14 cellular contexts compared by ENCODE assay signal in genomic region chr16:4618645-4619418, GRCh38. TPM values are rescaled to one million over a fixed set of nuclear protein-coding genes. Genes with fewer than 3 reads are reported as not detected.
DNase-seq lines count a peak whose midpoint lies in the region; ATAC-seq and TF ChIP-seq lines count a peak whose summit lies in the region.
"Had no signal": no experiment of that assay in that cellular context is flagged by ENCODE, and none has a peak within 500 bp of the region (broad histone marks: within the 10 kb centered on the region; RNA-seq: fewer than 3 reads in every experiment).

No MANE protein-coding gene starts in this region.

- ATAC-seq in activated CD8-positive, alpha-beta T cell treated with anti-CD3 and anti-CD28 coated beads, Interleukin-2, amount 10 ng/mL, durations not matched to agents 7 days and 5 days: no peak
- ATAC-seq in GM19328 (IDR thresholded peaks at IDR 0.05; ENCODE audit: unreplicated experiment): no peak

- H3K4me1 Mint-ChIP-seq in activated CD8-positive, alpha-beta T cell treated with anti-CD3 and anti-CD28 coated beads, Interleukin-2, amount 10 ng/mL, durations not matched to agents 7 days and 5 days (ENCODE audit: low read depth): peaks cover 46% of the 10 kb centered on the region
- peaks cover 23% of the 10 kb centered on the region for H3K4me1 Mint-ChIP-seq in mesothelial cell of epicardium

- no peak overlapping the region for H3K4me3 ChIP-seq in testis
- H3K4me3 ChIP-seq: GM23248 had no signal

- CTCF ChIA-PET in activated CD8-positive, alpha-beta T cell treated with anti-CD3 and anti-CD28 coated beads, Interleukin-2, amount 10 ng/mL, durations not matched to agents 7 days and 5 days (lab: Charles Lee): interaction anchor here (1.0 to 1.2 kb wide), 2 partner anchors 113 to 141 kb away, joined by 3 to 4 read pairs; no protein-coding TSS in a partner anchor

- peak overlapping the region; percentile 3; the same call in 1 of the 2 replicates for H3K27ac ChIP-seq in C4-2B
- no peak overlapping the region for H3K27ac ChIP-seq in testis
- H3K27ac ChIP-seq: GM23248 had no signal

- H3K36me3 Mint-ChIP-seq in activated CD8-positive, alpha-beta T cell treated with anti-CD3 and anti-CD28 coated beads, Interleukin-2, amount 10 ng/mL, durations not matched to agents 7 days and 5 days (ENCODE audit: low read depth): no peaks in the 10 kb centered on the region
- H3K36me3 Mint-ChIP-seq in mesothelial cell of epicardium: peaks cover 2% of the 10 kb centered on the region

- H3K27me3 Mint-ChIP-seq in activated CD8-positive, alpha-beta T cell treated with anti-CD3 and anti-CD28 coated beads, Interleukin-2, amount 10 ng/mL, durations not matched to agents 7 days and 5 days (ENCODE audit: low read depth): no peaks in the 10 kb centered on the region
- no peaks in the 10 kb centered on the region for H3K27me3 Mint-ChIP-seq in mesothelial cell of epicardium (ENCODE audit: low read depth)

- peaks cover 17% of the 10 kb centered on the region for H3K4me1 ChIP-seq in testis

- WGBS in testis, 2 donors: 81 to 83% methylated on average over 3 to 8 of the region's 8 CpGs

- no peak overlapping the region for H3K4me3 Mint-ChIP-seq in activated CD8-positive, alpha-beta T cell treated with anti-CD3 and anti-CD28 coated beads, Interleukin-2, amount 10 ng/mL, durations not matched to agents 7 days and 5 days
- no peak overlapping the region for H3K4me3 Mint-ChIP-seq in mesothelial cell of epicardium

- DNase-seq in HPDE6-E6E7 (ENCODE audit: extremely low spot score): peak; percentile 40
- DNase-seq in activated CD8-positive, alpha-beta T cell treated with anti-CD3 and anti-CD28 coated beads, Interleukin-2, amount 10 ng/mL, durations not matched to agents 7 days and 5 days: no peak
- DNase-seq in mesothelial cell of epicardium (ENCODE audit: low spot score in 2 of 2, unreplicated experiment in 2 of 2): no peak
- no peak for DNase-seq in NCI-H1694 (lab: John Stamatoyannopoulos, UW)
- no peak for DNase-seq in nucleus accumbens (lab: John Stamatoyannopoulos, UW)
- no peak for DNase-seq in testis
- DNase-seq: activated CD8-positive, alpha-beta memory T cell treated with anti-CD3 and anti-CD28 coated beads for 24 hours; activated naive CD4-positive, alpha-beta T cell; cerebellar nuclear complex; GM23248; Right ventricle myocardium superior; T1000 had no signal

- TF ChIP-seq CTCF in C4-2B (conservative IDR thresholded peaks at IDR 0.05) (no peak), mesothelial cell of epicardium (IDR thresholded peaks at IDR 0.05; ENCODE audit: unreplicated experiment) (no peak), testis (IDR thresholded peaks at IDR 0.05) (no peak)

- intact Hi-C loops in testis (cut with DNase I; ENCODE audit: low total_unique reads): loop anchor here (10.0 kb wide), 1 partner anchor 76 kb away; the partner anchor contains the start of gene NUDT16L1

- POLR2A ChIA-PET in activated CD8-positive, alpha-beta T cell treated with anti-CD3 and anti-CD28 coated beads, Interleukin-2, amount 10 ng/mL, durations not matched to agents 7 days and 5 days (lab: Charles Lee): interaction anchor here (1.1 kb wide), 1 partner anchor 202 kb away, joined by 4 read pairs; the partner anchor contains the start of gene CORO7

- no peaks in the 10 kb centered on the region for H3K9me3 ChIP-seq in testis

- no peaks in the 10 kb centered on the region for H3K36me3 ChIP-seq in testis (ENCODE audit: low read depth, missing control alignments)

- no peaks in the 10 kb centered on the region for H3K27me3 ChIP-seq in testis

- peak overlapping the region; percentile 34 for H3K27ac Mint-ChIP-seq in activated CD8-positive, alpha-beta T cell treated with anti-CD3 and anti-CD28 coated beads, Interleukin-2, amount 10 ng/mL, durations not matched to agents 7 days and 5 days
- peak overlapping the region; percentile 34 for H3K27ac Mint-ChIP-seq in mesothelial cell of epicardium

- TF ChIP-seq POLR2A in testis (IDR thresholded peaks at IDR 0.05): no peak

- H3K9me3 Mint-ChIP-seq in activated CD8-positive, alpha-beta T cell treated with anti-CD3 and anti-CD28 coated beads, Interleukin-2, amount 10 ng/mL, durations not matched to agents 7 days and 5 days (ENCODE audit: insufficient read depth): no peaks in the 10 kb centered on the region
- H3K9me3 Mint-ChIP-seq in mesothelial cell of epicardium: no peaks in the 10 kb centered on the region

RNA-seq across cellular contexts. Expression of gene UBALD1, which starts 4.1 kb away (rescaled TPM):
- total RNA-seq in activated CD8-positive, alpha-beta T cell treated with anti-CD3 and anti-CD28 coated beads, Interleukin-2, amount 10 ng/mL, durations not matched to agents 7 days and 5 days: 10 to 100 TPM; 15.0 to 18.9 TPM
- total RNA-seq in mesothelial cell of epicardium (51.3 to 59.3 TPM (median 53.1 TPM) in 3 replicates), testis (10 to 100 TPM; 15.9 to 25.0 TPM)
- polyA plus RNA-seq in testis (ENCODE audit: insufficient read depth, low read depth, low replicate concordance): 33.3 TPM

RNA-seq across cellular contexts. Expression of gene MGRN1, which starts 5.8 kb away (rescaled TPM):
- total RNA-seq in activated CD8-positive, alpha-beta T cell treated with anti-CD3 and anti-CD28 coated beads, Interleukin-2, amount 10 ng/mL, durations not matched to agents 7 days and 5 days: 10 to 100 TPM; 77.3 to 80.6 TPM
- total RNA-seq in mesothelial cell of epicardium (110 to 121 TPM (median 117 TPM) in 3 replicates), testis (10 to 100 TPM; 89.7 to 91.1 TPM)
- 34.7 TPM for polyA plus RNA-seq in testis (ENCODE audit: insufficient read depth, low read depth, low replicate concordance)
